ENCODE assay signal across 8 cellular contexts in genomic region chr1:98053471-98054366, GRCh38.
A peak's percentile ranks its signal among the peaks of the same experiment; 100 is the strongest.
DNase-seq lines count a peak whose midpoint lies in the region; ATAC-seq and TF ChIP-seq lines count a peak whose summit lies in the region.

No MANE protein-coding gene starts in this region.

- H3K27ac ChIP-seq in breast epithelium, result no peak overlapping the region

- H3K9me3 ChIP-seq in breast epithelium, result no peaks in the 10 kb centered on the region
- H3K9me3 ChIP-seq in skeletal muscle satellite cell (replicated peaks; ENCODE audit: low read length), result no peaks in the 10 kb centered on the region

- TF ChIP-seq POLR2A in breast epithelium (IDR thresholded peaks at IDR 0.05), result no peak

- H3K4me3 ChIP-seq in GM06990 (replicated peaks; ENCODE audit: low read depth, low read length), result no peak overlapping the region
- H3K4me3 ChIP-seq in Jurkat, Clone E6-1 (ENCODE audit: low read length), result peak overlapping the region; percentile 43
- H3K4me3 ChIP-seq in breast epithelium, result peak overlapping the region; percentile 39 to 67 (median 50)
- peak overlapping the region; percentile 74 for H3K4me3 ChIP-seq in skeletal muscle satellite cell (ENCODE audit: low read length)

- peak overlapping the region; percentile 93 for H3K4me2 ChIP-seq in skeletal muscle satellite cell (ENCODE audit: low read length)

- peak; percentile 96 for ATAC-seq in GM21723 (IDR thresholded peaks at IDR 0.05; ENCODE audit: unreplicated experiment)

- peaks cover 0 to 6% of the 10 kb centered on the region in 2 donors for H3K4me1 ChIP-seq in breast epithelium
- H3K4me1 ChIP-seq in skeletal muscle satellite cell (ENCODE audit: control insufficient read depth, insufficient read depth, low read length), result peaks cover 27% of the 10 kb centered on the region

- TF ChIP-seq CTCF in GM06990 (IDR thresholded peaks at IDR 0.05; ENCODE audit: insufficient read depth, low read length, poor library complexity, severe bottlenecking) (peak; percentile 46), breast epithelium (IDR thresholded peaks at IDR 0.05) (peak; percentile 33 to 78 (median 35))

- DNase-seq in GM06990 (ENCODE audit: extremely low read depth, insufficient read length), result peak; percentile 65
- DNase-seq in Jurkat, Clone E6-1 (ENCODE audit: low read depth, low spot score), result peak; percentile 3
- peak; percentile 21 for DNase-seq in T1000 (lab: John Stamatoyannopoulos, UW)
- DNase-seq in breast epithelium (ENCODE audit: low spot score in 2 of 2), result no peak
- DNase-seq in iPS-NIHi11 (ENCODE audit: low spot score), result peak; percentile 79
- no peak for DNase-seq in DMS79 (lab: John Stamatoyannopoulos, UW)

- H3K36me3 ChIP-seq in GM06990 (ENCODE audit: control insufficient read depth, insufficient read depth, low read length) (no peaks in the 10 kb centered on the region), breast epithelium (no peaks in the 10 kb centered on the region), skeletal muscle satellite cell (ENCODE audit: insufficient read depth, low read length) (no peaks in the 10 kb centered on the region)

- H3K27me3 ChIP-seq in GM06990 (replicated peaks; ENCODE audit: control insufficient read depth, insufficient read depth, low read length) (no peaks in the 10 kb centered on the region; the same call in 1 of the 2 replicates), breast epithelium (peaks cover 2 to 23% of the 10 kb centered on the region in 2 donors), skeletal muscle satellite cell (ENCODE audit: control insufficient read depth, insufficient read depth, low read length) (peaks cover 6% of the 10 kb centered on the region)

- H3K9ac ChIP-seq in skeletal muscle satellite cell (ENCODE audit: low read depth, low read length), result peak overlapping the region; percentile 80

- intact Hi-C loops in breast epithelium (cut with DNase I; ENCODE audit: low total_unique reads), result no loop called here

Comparison
In these comparisons a context has a peak if more than half of its experiments do, and no peak if none do; other contexts are left out.
1. DNase-seq: peak in GM06990 (single experiment), Jurkat, Clone E6-1 (single experiment), T1000 (single experiment) and iPS-NIHi11 (single experiment); none in breast epithelium (0 of 2) and DMS79 (single experiment).